1 cellular context compared by ENCODE assay signal in genomic region chr4:67700119-67700873, GRCh38.
TF ChIP-seq lines count a peak whose summit lies in the region.

No MANE protein-coding gene starts in this region.

TF ChIP-seq in liver, 16 proteins besides CTCF, POLR2A, EP300 and RAD21 (continued from another document):
- no peak for TF ChIP-seq SP1 (IDR thresholded peaks at IDR 0.05)
- no peak for TF ChIP-seq HNF4A (conservative IDR thresholded peaks at IDR 0.05)
- no peak for TF ChIP-seq TAF1 (conservative IDR thresholded peaks at IDR 0.05)
- TF ChIP-seq MAX (IDR thresholded peaks at IDR 0.05), result no peak
- TF ChIP-seq FOXA1 (IDR thresholded peaks at IDR 0.05), result no peak
- TF ChIP-seq JUND (IDR thresholded peaks at IDR 0.05), result no peak
- TF ChIP-seq ATF3 (IDR thresholded peaks at IDR 0.05), result peak; percentile 13
- no peak for TF ChIP-seq GABPA (IDR thresholded peaks at IDR 0.05 in 1 of 2, conservative IDR thresholded peaks at IDR 0.05 in 1 of 2)
- no peak for TF ChIP-seq HNF4G (IDR thresholded peaks at IDR 0.05)
- TF ChIP-seq EGR1 (IDR thresholded peaks at IDR 0.05; ENCODE audit: low read depth in 2 of 2), result no peak
